11 cellular contexts compared by ENCODE assay signal in the genomic region with DNA sequence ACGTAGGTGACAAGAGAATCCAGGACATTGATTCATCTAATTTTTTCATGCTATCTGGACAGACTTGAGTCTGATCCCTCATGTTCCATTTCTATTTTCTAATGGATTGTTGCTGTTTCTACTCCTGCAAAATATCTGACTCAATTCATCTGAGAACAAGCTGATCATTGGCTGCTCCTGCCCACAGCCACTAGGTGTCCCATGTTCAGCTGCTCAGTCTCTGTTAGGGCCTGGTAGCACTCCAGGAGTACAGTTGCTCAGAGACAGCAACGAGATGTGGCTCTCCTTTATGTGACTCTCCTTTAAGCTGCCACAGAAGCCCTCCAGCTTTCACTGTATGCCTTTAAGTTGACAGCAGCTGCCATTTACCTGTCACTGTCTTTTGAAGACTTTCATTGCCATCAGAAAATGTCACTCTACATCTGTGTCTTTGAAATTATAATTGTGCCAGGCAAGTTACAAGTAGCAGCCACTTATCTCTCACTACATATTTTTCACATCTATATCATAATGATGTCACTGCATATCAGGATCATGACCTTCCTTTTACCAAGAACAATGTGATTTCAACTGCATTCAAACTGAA.
DNase-seq lines count a peak whose midpoint lies in the region; ATAC-seq and TF ChIP-seq lines count a peak whose summit lies in the region.
"Had no signal": no experiment of that assay in that cellular context is flagged by ENCODE, and none has a peak within 500 bp of the region (broad histone marks: within the 10 kb centered on the region; RNA-seq: fewer than 3 reads in every experiment).

No MANE protein-coding gene starts in this region.

- DNase-seq in AG08395 (ENCODE audit: low spot score) (peak; percentile 3), HEK293T (ENCODE audit: extremely low spot score) (peak; percentile 58), SW480 (ENCODE audit: low spot score) (peak; percentile 9), iPS-NIHi11 (ENCODE audit: low spot score) (peak; percentile 58), NCI-H2107 treated with DMSO at 0.1 percent for 48 hours (lab: John Stamatoyannopoulos, UW; ENCODE audit: unreplicated experiment) (no peak), left colon (no peak)
- DNase-seq in stimulated activated naive CD4-positive, alpha-beta T cell treated with Interleukin-2 at 50 U/mL for 16 hours (lab: John Stamatoyannopoulos, UW) = no peak
- DNase-seq: activated T-cell treated with anti-CD3 and anti-CD28 coated beads, Interleukin-2, amount 50 U/mL, for 48 hours; NCI-H526; upper lobe of left lung had no signal

- POLR2A ChIA-PET in HEK293T (lab: Yijun Ruan, JAX) = no interaction called here

- CTCF ChIA-PET in HEK293T (lab: Yijun Ruan, JAX) = interaction anchor here (0.5 kb wide), 1 partner anchor 772 kb away, joined by 3 read pairs; no protein-coding TSS in a partner anchor

- intact Hi-C loops in left colon (cut with DNase I, micrococcal nuclease) = no loop called here

- ATAC-seq in GM21529 (IDR thresholded peaks at IDR 0.05; ENCODE audit: unreplicated experiment) (no peak), left colon (no peak)

TF ChIP-seq in HEK293T, 16 proteins besides CTCF, POLR2A, EP300 and RAD21:
- no peak for TF ChIP-seq PKNOX1 (IDR thresholded peaks at IDR 0.05)
- no peak for TF ChIP-seq L3MBTL2 (conservative IDR thresholded peaks at IDR 0.05)
- no peak for TF ChIP-seq SP1 (IDR thresholded peaks at IDR 0.05)
- no peak for TF ChIP-seq FOXK2 (IDR thresholded peaks at IDR 0.05)
- TF ChIP-seq ARNT (IDR thresholded peaks at IDR 0.05) = no peak
- TF ChIP-seq TARDBP (IDR thresholded peaks at IDR 0.05) = no peak
- no peak for TF ChIP-seq ZNF384 (IDR thresholded peaks at IDR 0.05)
- no peak for TF ChIP-seq SUZ12 (IDR thresholded peaks at IDR 0.05)
- no peak for TF ChIP-seq HDGF (IDR thresholded peaks at IDR 0.05; ENCODE audit: borderline replicate concordance)
- no peak for TF ChIP-seq NFRKB (IDR thresholded peaks at IDR 0.05)
- TF ChIP-seq CTBP1 (IDR thresholded peaks at IDR 0.05; ENCODE audit: borderline replicate concordance) = no peak
- TF ChIP-seq LEF1 (IDR thresholded peaks at IDR 0.05; ENCODE audit: borderline replicate concordance) = no peak
- TF ChIP-seq FOXM1 (IDR thresholded peaks at IDR 0.05; ENCODE audit: borderline replicate concordance) = no peak
TF ChIP-seq in HEK293T: peak in this region for 0.

Comparison
In these comparisons a context has a peak if more than half of its experiments do, and no peak if none do; other contexts are left out.
1. DNase-seq: peak in AG08395 (single experiment), HEK293T (single experiment), SW480 (single experiment) and iPS-NIHi11 (single experiment); none in NCI-H2107 treated with DMSO at 0.1 percent for 48 hours (single experiment), left colon (0 of 2) and stimulated activated naive CD4-positive, alpha-beta T cell treated with Interleukin-2 at 50 U/mL for 16 hours (single experiment).